ENCODE assay signal across 7 cellular contexts in genomic region chr19:44746946-44747738, GRCh38. TPM values are rescaled to one million over a fixed set of nuclear protein-coding genes. Genes with fewer than 3 reads are reported as not detected.
A peak's percentile ranks its signal among the peaks of the same experiment; 100 is the strongest.
DNase-seq lines count a peak whose midpoint lies in the region; ATAC-seq and TF ChIP-seq lines count a peak whose summit lies in the region.

No MANE protein-coding gene starts in this region.

- CTCF ChIA-PET in naive thymus-derived CD4-positive, alpha-beta T cell (lab: Charles Lee), result no interaction called here

- ATAC-seq in HG03025 (IDR thresholded peaks at IDR 0.05; ENCODE audit: low FRiP score, unreplicated experiment), result peak; percentile 41
- peak; percentile 83 for ATAC-seq in naive thymus-derived CD4-positive, alpha-beta T cell
- ATAC-seq in stimulated activated memory B cell treated with anti-CD40 and anti-IgM and Interleukin-4, amounts not matched to agents 10 μg/mL and 1 μg/mL and 100 μg/mL, for 72 hours, result peak; percentile 84

- WGBS in esophagus squamous epithelium, 2 donors, result 5 to 11% methylated on average over 13 to 16 of the region's 34 CpGs

- H3K4me3 ChIP-seq in GM12875 (ENCODE audit: low read depth, low read length), result peak overlapping the region; percentile 40
- H3K4me3 ChIP-seq in esophagus squamous epithelium, result peak overlapping the region; percentile 70 to 92 (median 76)
- H3K4me3 ChIP-seq in naive thymus-derived CD4-positive, alpha-beta T cell (ENCODE audit: low read length), result peak overlapping the region; percentile 91

- H3K27ac Mint-ChIP-seq in naive thymus-derived CD4-positive, alpha-beta T cell, result peak overlapping the region; percentile 87 to 99 (median 94)
- peak overlapping the region; percentile 84 for H3K27ac Mint-ChIP-seq in stimulated activated memory B cell treated with anti-CD40 and anti-IgM and Interleukin-4, amounts not matched to agents 10 μg/mL and 1 μg/mL and 100 μg/mL, for 72 hours

- H3K36me3 Mint-ChIP-seq in naive thymus-derived CD4-positive, alpha-beta T cell, result peaks cover 0 to 33% (median 0%) of the 10 kb centered on the region in 5 donors
- peaks cover 24% of the 10 kb centered on the region for H3K36me3 Mint-ChIP-seq in stimulated activated memory B cell treated with anti-CD40 and anti-IgM and Interleukin-4, amounts not matched to agents 10 μg/mL and 1 μg/mL and 100 μg/mL, for 72 hours

- H3K27me3 Mint-ChIP-seq in naive thymus-derived CD4-positive, alpha-beta T cell, result peaks cover 0 to 3% (median 0%) of the 10 kb centered on the region in 5 donors
- H3K27me3 Mint-ChIP-seq in stimulated activated memory B cell treated with anti-CD40 and anti-IgM and Interleukin-4, amounts not matched to agents 10 μg/mL and 1 μg/mL and 100 μg/mL, for 72 hours, result no peaks in the 10 kb centered on the region

- H3K36me3 ChIP-seq in esophagus squamous epithelium, result peaks cover 0 to 18% (median 6%) of the 10 kb centered on the region in 3 donors
- H3K36me3 ChIP-seq in naive thymus-derived CD4-positive, alpha-beta T cell (ENCODE audit: control insufficient read depth in 2 of 3, insufficient read depth in 3 of 3, low read length in 3 of 3), result no peaks in the 10 kb centered on the region

- H3K27ac ChIP-seq in esophagus squamous epithelium, result peak overlapping the region; percentile 97 to 100 (median 98)
- peak overlapping the region; percentile 97 for H3K27ac ChIP-seq in naive thymus-derived CD4-positive, alpha-beta T cell (ENCODE audit: low read depth, low read length)

- peaks cover 59 to 95% (median 71%) of the 10 kb centered on the region in 3 donors for H3K4me1 ChIP-seq in esophagus squamous epithelium
- H3K4me1 ChIP-seq in naive thymus-derived CD4-positive, alpha-beta T cell (ENCODE audit: control insufficient read depth in 2 of 2, insufficient read depth in 2 of 2, low read length in 2 of 2), result peaks cover 23 to 33% of the 10 kb centered on the region in 2 donors

- TF ChIP-seq CTCF in GM12875 (IDR thresholded peaks at IDR 0.05; ENCODE audit: borderline replicate concordance, insufficient read depth, low read depth, low read length) (no peak), esophagus squamous epithelium (IDR thresholded peaks at IDR 0.05) (no peak)

- intact Hi-C loops in esophagus squamous epithelium (cut with DNase I), result no loop called here
- intact Hi-C loops in naive thymus-derived CD4-positive, alpha-beta T cell (cut with micrococcal nuclease), result loop anchor here (1.0 to 5.0 kb wide), 7 partner anchors 23 to 730 kb away; partner anchors contain the start of genes BLOC1S3 (in 1 of the 2), PPP1R37 (in 1 of the 2) and TRAPPC6A (in 1 of the 2)

- peaks cover 35 to 56% (median 55%) of the 10 kb centered on the region in 7 donors for H3K4me1 Mint-ChIP-seq in naive thymus-derived CD4-positive, alpha-beta T cell
- H3K4me1 Mint-ChIP-seq in stimulated activated memory B cell treated with anti-CD40 and anti-IgM and Interleukin-4, amounts not matched to agents 10 μg/mL and 1 μg/mL and 100 μg/mL, for 72 hours, result peaks cover 62% of the 10 kb centered on the region

- peak in 1 of 4 donors; percentile 70 for TF ChIP-seq POLR2A in esophagus squamous epithelium (IDR thresholded peaks at IDR 0.05)

- DNase-seq in OCI-M1 (lab: John Stamatoyannopoulos, UW) (peak; percentile 93), activated T-helper 1 cell treated with Interleukin-2 at 50 U/mL for 16 hours (ENCODE audit: low read depth) (peak; percentile 80), esophagus squamous epithelium (lab: John Stamatoyannopoulos, UW) (peak; percentile 70)
- peak; percentile 51 to 97 (median 61) for DNase-seq in naive thymus-derived CD4-positive, alpha-beta T cell

- no peaks in the 10 kb centered on the region for H3K9me3 ChIP-seq in esophagus squamous epithelium
- no peaks in the 10 kb centered on the region for H3K9me3 ChIP-seq in naive thymus-derived CD4-positive, alpha-beta T cell (ENCODE audit: control insufficient read depth in 2 of 3, low read length in 3 of 3)

- POLR2A ChIA-PET in naive thymus-derived CD4-positive, alpha-beta T cell (lab: Charles Lee), result no interaction called here

- no peaks in the 10 kb centered on the region for H3K9me3 Mint-ChIP-seq in naive thymus-derived CD4-positive, alpha-beta T cell
- no peaks in the 10 kb centered on the region for H3K9me3 Mint-ChIP-seq in stimulated activated memory B cell treated with anti-CD40 and anti-IgM and Interleukin-4, amounts not matched to agents 10 μg/mL and 1 μg/mL and 100 μg/mL, for 72 hours

- peak overlapping the region; percentile 90 to 99 (median 92) for H3K4me3 Mint-ChIP-seq in naive thymus-derived CD4-positive, alpha-beta T cell
- H3K4me3 Mint-ChIP-seq in stimulated activated memory B cell treated with anti-CD40 and anti-IgM and Interleukin-4, amounts not matched to agents 10 μg/mL and 1 μg/mL and 100 μg/mL, for 72 hours, result peak overlapping the region; percentile 84

- H3K27me3 ChIP-seq in esophagus squamous epithelium, result no peaks in the 10 kb centered on the region
- H3K27me3 ChIP-seq in naive thymus-derived CD4-positive, alpha-beta T cell (ENCODE audit: control insufficient read depth in 2 of 2, insufficient read depth in 2 of 2, low read length in 2 of 2), result no peaks in the 10 kb centered on the region

RNA-seq across cellular contexts. Expression of gene BCL3, which starts 1.4 kb away (rescaled TPM):
- total RNA-seq in esophagus squamous epithelium, result 10 to 100 TPM; 26.6 to 88.9 (median 51.4) TPM
- 100 to 1,000 TPM in 1 of 5 experiments, 10 to 100 TPM in 4; 10.2 to 107 (median 94.2) TPM for total RNA-seq in naive thymus-derived CD4-positive, alpha-beta T cell
- 1 to 10 TPM; 3.3 to 8.9 TPM for polyA plus RNA-seq in naive thymus-derived CD4-positive, alpha-beta T cell

RNA-seq across cellular contexts. Expression of gene CBLC, which starts 30.5 kb away (rescaled TPM):
- 10 to 100 TPM; 26.9 to 75.7 (median 49.1) TPM for total RNA-seq in esophagus squamous epithelium
- total RNA-seq in naive thymus-derived CD4-positive, alpha-beta T cell, result not detected
- polyA plus RNA-seq in naive thymus-derived CD4-positive, alpha-beta T cell, result not detected

RNA-seq across cellular contexts. Expression of gene CEACAM16, which starts 48.2 kb away (rescaled TPM):
- not detected for total RNA-seq in esophagus squamous epithelium
- not detected for total RNA-seq in naive thymus-derived CD4-positive, alpha-beta T cell
- polyA plus RNA-seq in naive thymus-derived CD4-positive, alpha-beta T cell, result not detected

Comparison
In these comparisons a context has a peak if more than half of its experiments do, and no peak if none do; other contexts are left out.
1. Peak in every context shown above with its lines: DNase-seq, ATAC-seq, H3K4me3 ChIP-seq and H3K27ac ChIP-seq.
2. H3K4me3 ChIP-seq: peak in every context shown above with its lines; median percentile 91 in naive thymus-derived CD4-positive, alpha-beta T cell; 76 in esophagus squamous epithelium; 40 in GM12875.
3. RNA of gene CBLC, which starts 30.5 kb away (total RNA-seq): 26.9 to 75.7 TPM in esophagus squamous epithelium; not detected in naive thymus-derived CD4-positive, alpha-beta T cell; every median in the first group is over 10 times any median in the second.